In the genomic region with DNA sequence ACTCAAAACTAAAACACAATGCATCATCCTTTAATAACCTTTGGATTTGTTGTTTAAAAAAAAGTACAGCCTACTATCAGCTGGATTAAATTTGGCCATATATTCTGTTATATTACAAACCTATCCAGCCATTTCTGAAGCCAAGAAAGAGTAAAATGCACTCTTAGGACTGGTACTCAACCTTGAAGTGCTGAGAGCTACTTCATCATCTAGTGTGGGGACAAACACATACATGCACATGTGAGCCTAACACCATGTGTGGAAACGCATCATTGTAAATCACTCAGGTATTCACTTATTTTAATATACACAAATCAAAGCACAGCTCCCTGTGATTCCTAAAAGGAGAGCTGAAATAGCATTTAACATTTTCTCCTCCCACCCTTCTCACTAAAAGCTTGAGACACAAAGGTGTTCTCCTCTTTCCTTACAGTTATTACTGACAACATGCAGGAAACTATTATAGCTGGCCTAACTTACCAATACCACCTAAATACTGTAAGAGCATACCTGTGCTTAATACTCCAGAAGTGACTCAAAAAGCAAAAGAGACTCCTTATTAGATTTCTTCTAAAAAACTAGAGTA, we compare ENCODE assay signal across 21 cellular contexts. TPM values are rescaled to one million over a fixed set of nuclear protein-coding genes. Genes with fewer than 3 reads are reported as not detected.
A peak's percentile ranks its signal among the peaks of the same experiment; 100 is the strongest.
DNase-seq lines count a peak whose midpoint lies in the region; ATAC-seq, FAIRE-seq and TF ChIP-seq lines count a peak whose summit lies in the region.
"Had no signal": no experiment of that assay in that cellular context is flagged by ENCODE, and none has a peak within 500 bp of the region (broad histone marks: within the 10 kb centered on the region; RNA-seq: fewer than 3 reads in every experiment).

No MANE protein-coding gene starts in this region.

- no peak overlapping the region for H2AK5ac ChIP-seq in H1 (ENCODE audit: low read depth, low read length)

- no peak overlapping the region for H3K56ac ChIP-seq in H1 (replicated peaks; ENCODE audit: insufficient read length, low read depth, low read length)

- H3K4me2 ChIP-seq in H1 (ENCODE audit: insufficient read depth in 1 of 2, low read depth in 2 of 2, low read length in 2 of 2): no peak overlapping the region
- H3K4me2 ChIP-seq: A549 had no signal

- TF ChIP-seq EP300 in H1 (IDR thresholded peaks at IDR 0.05; ENCODE audit: borderline replicate concordance in 1 of 2, low read depth in 2 of 2, low read length in 2 of 2): no peak

- peak overlapping the region; percentile 44 for H3K4me3 ChIP-seq in left ventricle myocardium inferior
- no peak overlapping the region for H3K4me3 ChIP-seq in H1 (ENCODE audit: extremely low read depth in 1 of 4, insufficient read depth in 2 of 4, low read depth in 3 of 4, low read length in 4 of 4)
- H3K4me3 ChIP-seq in psoas muscle: no peak overlapping the region
- H3K4me3 ChIP-seq: A549, GM23248 had no signal

- H3K23me2 ChIP-seq in H1 (ENCODE audit: low read depth, low read length): no peaks in the 10 kb centered on the region

- no peak for FAIRE-seq in H1 (lab: Jason Lieb, UNC)
- FAIRE-seq: A549 had no signal

- H3K9me3 ChIP-seq in left ventricle myocardium inferior (replicated peaks) (no peaks in the 10 kb centered on the region), H1 (ENCODE audit: insufficient read depth in 2 of 2, low read depth in 1 of 2, low read length in 1 of 2) (no peaks in the 10 kb centered on the region), psoas muscle (no peaks in the 10 kb centered on the region)
- H3K9me3 ChIP-seq: A549 had no signal

- no peak overlapping the region for H4K91ac ChIP-seq in H1 (replicated peaks; ENCODE audit: insufficient read length, low read length)

- no peak overlapping the region for H2BK5ac ChIP-seq in H1 (ENCODE audit: low read depth, low read length)

- no peak overlapping the region for H2BK120ac ChIP-seq in H1 (replicated peaks; ENCODE audit: low read depth, low read length)

- no peak for TF ChIP-seq RAD21 in H1 (IDR thresholded peaks at IDR 0.05 in 1 of 2, conservative IDR thresholded peaks at IDR 0.05 in 1 of 2; ENCODE audit: low read depth in 2 of 2, low read length in 2 of 2)

- peak overlapping the region; percentile 98 for H3K27ac ChIP-seq in left ventricle myocardium inferior (replicated peaks)
- no peak overlapping the region for H3K27ac ChIP-seq in H1 (ENCODE audit: low read depth, low read length)
- H3K27ac ChIP-seq in psoas muscle: peak overlapping the region; percentile 92
- H3K27ac ChIP-seq: A549, GM23248 had no signal

- H4K20me1 ChIP-seq in H1 (replicated peaks in 1 of 2; ENCODE audit: control insufficient read depth in 1 of 2, insufficient read depth in 2 of 2, low read length in 2 of 2): no peaks in the 10 kb centered on the region

- H3K36me3 ChIP-seq in left ventricle myocardium inferior (no peaks in the 10 kb centered on the region), H1 (ENCODE audit: control insufficient read depth in 2 of 4, insufficient read depth in 4 of 4, low read length in 3 of 4) (no peaks in the 10 kb centered on the region), psoas muscle (ENCODE audit: insufficient read depth in 1 of 2, low read depth in 1 of 2) (no peaks in the 10 kb centered on the region)

- POLR2A ChIA-PET in H1 (lab: Charles Lee; ENCODE audit: partially characterized antibody): interaction anchor here (1.1 to 2.2 kb wide), 3 partner anchors 10 to 104 kb away, joined by 3 to 11 read pairs (median 10); a partner anchor contains a TSS

- H2AFZ ChIP-seq in H1 (ENCODE audit: low read length): no peak overlapping the region
- H2AFZ ChIP-seq: GM23248 had no signal

- H3K79me2 ChIP-seq in H1 (ENCODE audit: control insufficient read depth in 1 of 2, insufficient read depth in 2 of 2, low read length in 2 of 2): peaks cover 8 to 100% of the 10 kb centered on the region in 2 experiments; a peak in 3 of 4 replicates

- no peak overlapping the region for H3K9ac ChIP-seq in H1 (replicated peaks in 1 of 4; ENCODE audit: extremely low read depth in 1 of 4, low read depth in 3 of 4, low read length in 3 of 4)
- H3K9ac ChIP-seq: GM23248 had no signal

- H4K8ac ChIP-seq in H1 (ENCODE audit: extremely low read depth, insufficient read depth, low read length): no peak overlapping the region

- H2BK20ac ChIP-seq in H1 (ENCODE audit: low read length): no peak overlapping the region

- H3K23ac ChIP-seq in H1 (ENCODE audit: insufficient read length): no peak overlapping the region

- H3K79me1 ChIP-seq in H1 (ENCODE audit: low read depth, low read length): peaks cover 2% of the 10 kb centered on the region; the same call in 1 of the 2 replicates

- TF ChIP-seq POLR2A in H1 (IDR thresholded peaks at IDR 0.05; ENCODE audit: control extremely low read depth in 1 of 2, low read depth in 2 of 2, low read length in 2 of 2): no peak

- DNase-seq in left ventricle myocardium inferior (no peak), left ventricle myocardium superior (no peak), H1 (ENCODE audit: low read depth in 1 of 2, low spot score in 2 of 2) (no peak), psoas muscle (no peak), dedifferentiated amniotic fluid mesenchymal stem cell (ENCODE audit: extremely low spot score) (no peak), AG20443 (ENCODE audit: low spot score) (no peak), NCI-H2171 treated with DMSO at 0.1 percent for 48 hours (lab: John Stamatoyannopoulos, UW) (no peak)
- DNase-seq: CD8-positive, alpha-beta memory T cell; GDM1; GM23248; NCI-H1105; NCI-H1694; NCI-H2081 treated with DMSO at 0.1 percent for 48 hours; NCI-H226; NCI-H524 treated with DMSO at 0.1 percent for 48 hours; PC-3; RPMI8226; SIG-M5 had no signal

- no peak overlapping the region for H2BK15ac ChIP-seq in H1 (ENCODE audit: low read length)

- 78% methylated on average over 1 of the region's 1 CpG; no CpG with 5 or more reads in 1 of the 2 experiments for WGBS in H1 (ENCODE audit: extremely low coverage in 1 of 2, insufficient coverage in 1 of 2, insufficient read length in 1 of 2, insufficient replicate concordance in 2 of 2, low coverage in 1 of 2, low lambda C conversion rate in 2 of 2, missing lambda C conversion rate in 1 of 2), 2 experiments
- WGBS in psoas muscle, 3 donors: 62 to 75% (median 65%) methylated on average over 1 of the region's 1 CpG

- peaks cover 95% of the 10 kb centered on the region for H3K4me1 ChIP-seq in left ventricle myocardium inferior
- H3K4me1 ChIP-seq in H1 (replicated peaks in 1 of 4; ENCODE audit: control insufficient read depth in 3 of 4, insufficient read depth in 4 of 4, low read length in 3 of 4): peaks cover 0 to 22% (median 7%) of the 10 kb centered on the region in 4 experiments; a peak in 4 of 7 replicates
- peaks cover 45% of the 10 kb centered on the region for H3K4me1 ChIP-seq in psoas muscle

- CTCF ChIA-PET in H1 (lab: Charles Lee; ENCODE audit: partially characterized antibody): interaction anchor here (0.9 to 1.6 kb wide), 3 partner anchors 9 to 102 kb away, joined by 3 to 4 read pairs (median 4); no protein-coding TSS in a partner anchor

- no peak overlapping the region for H3K18ac ChIP-seq in H1 (ENCODE audit: extremely low read depth, low read length)

- H4K5ac ChIP-seq in H1 (ENCODE audit: insufficient read length, low read depth, low read length): no peak overlapping the region

- no peak overlapping the region for H3K4ac ChIP-seq in H1 (replicated peaks; ENCODE audit: insufficient read length, low read depth, low read length)

- no peak overlapping the region for H3K14ac ChIP-seq in H1 (ENCODE audit: insufficient read length)

- ATAC-seq in left ventricle myocardium superior: no peak
- no peak for ATAC-seq in psoas muscle
- no peak for ATAC-seq in HG02678 (IDR thresholded peaks at IDR 0.05; ENCODE audit: unreplicated experiment)
- ATAC-seq: PC-3, SK-N-SH treated with all-trans-retinoic acid at 6 μM for 48 hours had no signal

- no peak for TF ChIP-seq CTCF in left ventricle myocardium inferior (IDR thresholded peaks at IDR 0.05; ENCODE audit: borderline replicate concordance)
- TF ChIP-seq CTCF in H1 (IDR thresholded peaks at IDR 0.05; ENCODE audit: control extremely low read depth in 1 of 3, insufficient read depth in 1 of 3, low read depth in 1 of 3, low read length in 3 of 3): no peak
- no peak for TF ChIP-seq CTCF in psoas muscle (IDR thresholded peaks at IDR 0.05)

- intact Hi-C loops in left ventricle myocardium inferior (cut with micrococcal nuclease) (no loop called here), left ventricle myocardium superior (cut with micrococcal nuclease) (no loop called here), psoas muscle (cut with DNase I) (no loop called here)

- H3K27me3 ChIP-seq in left ventricle myocardium inferior (ENCODE audit: low read depth): no peaks in the 10 kb centered on the region
- H3K27me3 ChIP-seq in H1 (replicated peaks in 1 of 4; ENCODE audit: control insufficient read depth in 3 of 4, extremely low read depth in 1 of 4, insufficient read depth in 3 of 4, low read length in 3 of 4): no peaks in the 10 kb centered on the region
- H3K27me3 ChIP-seq in psoas muscle (ENCODE audit: insufficient read depth in 3 of 3, low read length in 2 of 3): no peaks in the 10 kb centered on the region

- H2BK12ac ChIP-seq in H1 (ENCODE audit: low read depth, low read length): no peak overlapping the region

TF ChIP-seq in H1, 55 proteins besides CTCF, POLR2A, EP300 and RAD21 (continues in another document):
- TF ChIP-seq RFX5 (IDR thresholded peaks at IDR 0.05; ENCODE audit: borderline replicate concordance, low read depth, low read length) (no peak), ZNF274 (IDR thresholded peaks at IDR 0.05; ENCODE audit: borderline replicate concordance, extremely low read depth, low read length) (no peak), SP1 (IDR thresholded peaks at IDR 0.05; ENCODE audit: low read depth, low read length) (no peak), CREB1 (IDR thresholded peaks at IDR 0.05) (no peak), POLR2AphosphoS5 (IDR thresholded peaks at IDR 0.05; ENCODE audit: low read depth, low read length) (0 out of 2 replicates have a peak, but pooled peaks have one; percentile 40)
- TF ChIP-seq, protein P1, sequence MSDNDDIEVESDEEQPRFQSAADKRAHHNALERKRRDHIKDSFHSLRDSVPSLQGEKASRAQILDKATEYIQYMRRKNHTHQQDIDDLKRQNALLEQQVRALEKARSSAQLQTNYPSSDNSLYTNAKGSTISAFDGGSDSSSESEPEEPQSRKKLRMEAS (IDR thresholded peaks at IDR 0.05): no peak

RNA-seq across cellular contexts. Expression of a gene that starts 7.5 kb away (rescaled TPM):
- total RNA-seq in left ventricle myocardium inferior (32.4 TPM), left ventricle myocardium superior (38.6 TPM), psoas muscle (10 to 100 TPM; 22.7 to 27.0 (median 25.3) TPM)
- 46.3 and 48.8 TPM in 2 replicates for total RNA-seq in H1 (2021; fragmentation: NEBNext Ultra II Directional; extraction: Animal tissue kit (Norgen Biotek cat#: 25700))
- polyA plus RNA-seq in H1 (2011; rRNA removed) (13.2 and 15.2 TPM in 2 replicates), psoas muscle (10 to 100 TPM in 1 of 3 donors, 1 to 10 TPM in 2; 7.5 to 12.3 (median 9.0) TPM)
- polyA plus RNA-seq in H1 (2011; cell fraction: cytosol; rRNA removed): 12.1 TPM
- 53.2 TPM for polyA plus RNA-seq in H1 (2011; cell fraction: nucleus; rRNA removed)
- 13.6 to 34.4 TPM (median 18.7 TPM) in 4 replicates for polyA plus RNA-seq in H1 (2012, experiment 1 of 2)
- 1.0 TPM for polyA plus RNA-seq in H1 (2012, experiment 2 of 2)
- polyA plus RNA-seq in H1 (2013, experiment 1 of 2): 15.6 TPM
- 14.0 TPM for polyA plus RNA-seq in H1 (2013, experiment 2 of 2)
- 181 and 183 TPM in 2 replicates for polyA minus RNA-seq in H1 (2011; rRNA and poly(A)+ RNA removed)
- polyA minus RNA-seq in H1 (2011; cell fraction: cytosol; rRNA and poly(A)+ RNA removed): 36.9 TPM
- polyA minus RNA-seq in H1 (2011; cell fraction: nucleus; rRNA and poly(A)+ RNA removed): 307 TPM
